In the genomic region with DNA sequence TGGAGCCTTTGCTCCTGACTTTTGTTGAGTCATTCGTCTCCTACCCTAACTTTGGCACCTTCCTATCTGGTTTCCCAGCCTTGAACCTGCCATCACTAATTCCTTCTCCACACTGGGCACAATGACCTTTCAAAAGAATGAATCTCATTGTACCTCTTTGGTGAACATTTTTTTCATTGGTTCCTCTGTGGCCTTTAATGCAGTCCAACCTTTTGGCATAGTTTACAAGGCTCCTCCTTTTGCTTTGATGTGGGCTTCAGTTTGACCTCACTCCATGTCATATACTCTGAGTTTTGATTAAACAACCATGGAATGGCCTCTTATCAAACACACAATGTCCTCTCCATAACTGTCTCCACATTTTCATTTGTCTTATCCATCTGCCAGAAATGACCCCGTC, we compare ENCODE assay signal across 14 cellular contexts. TPM values are rescaled to one million over a fixed set of nuclear protein-coding genes. Genes with fewer than 3 reads are reported as not detected.
A peak's percentile ranks its signal among the peaks of the same experiment; 100 is the strongest.
DNase-seq lines count a peak whose midpoint lies in the region; ATAC-seq and TF ChIP-seq lines count a peak whose summit lies in the region.
"Had no signal": no experiment of that assay in that cellular context is flagged by ENCODE, and none has a peak within 500 bp of the region (broad histone marks: within the 10 kb centered on the region; RNA-seq: fewer than 3 reads in every experiment).

No MANE protein-coding gene starts in this region.

- TF ChIP-seq POLR2A in transverse colon (IDR thresholded peaks at IDR 0.05) = no peak

- TF ChIP-seq CTCF in activated CD8-positive, alpha-beta T cell treated with anti-CD3 and anti-CD28 coated beads for 36 hours (IDR thresholded peaks at IDR 0.05) = no peak
- TF ChIP-seq CTCF in transverse colon (IDR thresholded peaks at IDR 0.05) = no peak

- POLR2A ChIA-PET in activated CD8-positive, alpha-beta T cell treated with anti-CD3 and anti-CD28 coated beads for 36 hours (lab: Charles Lee) = no interaction called here

- H3K4me1 Mint-ChIP-seq in stimulated activated naive CD8-positive, alpha-beta T cell treated with anti-CD3 and anti-CD28 coated beads, Interleukin-15, Interleukin-2, amounts not matched to agents 100 ng/mL and 50 ng/mL, for 24 hours (ENCODE audit: low read depth) = peaks cover 7% of the 10 kb centered on the region
- H3K4me1 Mint-ChIP-seq in activated CD8-positive, alpha-beta T cell treated with anti-CD3 and anti-CD28 coated beads for 36 hours (ENCODE audit: low read depth) = peaks cover 6% of the 10 kb centered on the region

- H3K4me3 ChIP-seq in transverse colon = no peak overlapping the region
- H3K4me3 ChIP-seq: GM23338 had no signal

- TF ChIP-seq EP300 in transverse colon (IDR thresholded peaks at IDR 0.05; ENCODE audit: low read depth) = no peak

- H3K4me3 Mint-ChIP-seq in stimulated activated naive CD8-positive, alpha-beta T cell treated with anti-CD3 and anti-CD28 coated beads, Interleukin-15, Interleukin-2, amounts not matched to agents 100 ng/mL and 50 ng/mL, for 24 hours = no peak overlapping the region
- H3K4me3 Mint-ChIP-seq in activated CD8-positive, alpha-beta T cell treated with anti-CD3 and anti-CD28 coated beads for 36 hours = no peak overlapping the region
- H3K4me3 Mint-ChIP-seq: GM23338 had no signal

- no peaks in the 10 kb centered on the region for H3K27me3 ChIP-seq in transverse colon

- H3K27ac Mint-ChIP-seq in stimulated activated naive CD8-positive, alpha-beta T cell treated with anti-CD3 and anti-CD28 coated beads, Interleukin-15, Interleukin-2, amounts not matched to agents 100 ng/mL and 50 ng/mL, for 24 hours = peak overlapping the region; percentile 8
- peak overlapping the region; percentile 9 for H3K27ac Mint-ChIP-seq in activated CD8-positive, alpha-beta T cell treated with anti-CD3 and anti-CD28 coated beads for 36 hours
- H3K27ac Mint-ChIP-seq: GM23338 had no signal

- H3K36me3 Mint-ChIP-seq in stimulated activated naive CD8-positive, alpha-beta T cell treated with anti-CD3 and anti-CD28 coated beads, Interleukin-15, Interleukin-2, amounts not matched to agents 100 ng/mL and 50 ng/mL, for 24 hours (ENCODE audit: low read depth) = peaks cover 72% of the 10 kb centered on the region
- H3K36me3 Mint-ChIP-seq in activated CD8-positive, alpha-beta T cell treated with anti-CD3 and anti-CD28 coated beads for 36 hours (ENCODE audit: low read depth) = peaks cover 42% of the 10 kb centered on the region

- peaks cover 0 to 61% (median 24%) of the 10 kb centered on the region in 4 donors for H3K36me3 ChIP-seq in transverse colon

- H3K27ac ChIP-seq in transverse colon = no peak overlapping the region

- no peak for DNase-seq in stimulated activated naive CD8-positive, alpha-beta T cell treated with anti-CD3 and anti-CD28 coated beads, Interleukin-15, Interleukin-2, amounts not matched to agents 100 U/mL and 50 U/mL, for 24 hours
- DNase-seq in activated CD8-positive, alpha-beta T cell treated with anti-CD3 and anti-CD28 coated beads for 36 hours = no peak
- DNase-seq in foreskin melanocyte (peak; percentile 38), NCI-H1436 treated with DMSO at 0.1 percent for 48 hours (lab: John Stamatoyannopoulos, UW) (no peak), transverse colon (no peak)
- DNase-seq: AML-193, DMS79 treated with DMSO at 0.1 percent for 48 hours, IMR-90, NCI-H2029, NCI-H2171 treated with DMSO at 0.1 percent for 48 hours, NCI-H774 had no signal

- no peak for ATAC-seq in stimulated activated naive CD8-positive, alpha-beta T cell treated with anti-CD3 and anti-CD28 coated beads, Interleukin-15, Interleukin-2, amounts not matched to agents 100 U/mL and 50 U/mL, for 24 hours
- no peak for ATAC-seq in activated CD8-positive, alpha-beta T cell treated with anti-CD3 and anti-CD28 coated beads for 36 hours
- no peak for ATAC-seq in GM19324 (IDR thresholded peaks at IDR 0.05; ENCODE audit: low FRiP score, unreplicated experiment)
- ATAC-seq: GM23338 had no signal

- H3K4me1 ChIP-seq in transverse colon = no peaks in the 10 kb centered on the region

- intact Hi-C loops in activated CD8-positive, alpha-beta T cell treated with anti-CD3 and anti-CD28 coated beads for 36 hours (cut with micrococcal nuclease) = no loop called here
- intact Hi-C loops in transverse colon (cut with DNase I; ENCODE audit: low total_unique reads) = no loop called here

- no peaks in the 10 kb centered on the region for H3K9me3 ChIP-seq in transverse colon

- in situ Hi-C loops in transverse colon (cut with MboI; ENCODE audit: low pct_ligation_motif_present in 1 of 4, low pct_unique_long_range_greater_than_20kb in 1 of 4, low sequenced_read_pairs in 3 of 4) = no loop called here

- H3K9me3 Mint-ChIP-seq in stimulated activated naive CD8-positive, alpha-beta T cell treated with anti-CD3 and anti-CD28 coated beads, Interleukin-15, Interleukin-2, amounts not matched to agents 100 ng/mL and 50 ng/mL, for 24 hours = no peaks in the 10 kb centered on the region
- no peaks in the 10 kb centered on the region for H3K9me3 Mint-ChIP-seq in activated CD8-positive, alpha-beta T cell treated with anti-CD3 and anti-CD28 coated beads for 36 hours
- H3K9me3 Mint-ChIP-seq: GM23338 had no signal

- WGBS in transverse colon (ENCODE audit: low coverage in 1 of 2), 2 donors = 80 to 88% methylated on average over 1 to 2 of the region's 2 CpGs

- no peaks in the 10 kb centered on the region for H3K27me3 Mint-ChIP-seq in stimulated activated naive CD8-positive, alpha-beta T cell treated with anti-CD3 and anti-CD28 coated beads, Interleukin-15, Interleukin-2, amounts not matched to agents 100 ng/mL and 50 ng/mL, for 24 hours
- no peaks in the 10 kb centered on the region for H3K27me3 Mint-ChIP-seq in activated CD8-positive, alpha-beta T cell treated with anti-CD3 and anti-CD28 coated beads for 36 hours

- CTCF ChIA-PET in activated CD8-positive, alpha-beta T cell treated with anti-CD3 and anti-CD28 coated beads for 36 hours (lab: Charles Lee) = no interaction called here

RNA-seq across cellular contexts. Expression of a gene that starts 14.5 kb away (rescaled TPM):
- not detected for total RNA-seq in activated CD8-positive, alpha-beta T cell treated with anti-CD3 and anti-CD28 coated beads for 36 hours
- 1 to 10 TPM in 1 of 4 donors, under 1 TPM in 1, not detected in 2; 0.32 to 2.6 TPM for total RNA-seq in transverse colon
- total RNA-seq: GM23338 had no signal
